Comparison of ENCODE assay signal across 9 cellular contexts in the genomic region with DNA sequence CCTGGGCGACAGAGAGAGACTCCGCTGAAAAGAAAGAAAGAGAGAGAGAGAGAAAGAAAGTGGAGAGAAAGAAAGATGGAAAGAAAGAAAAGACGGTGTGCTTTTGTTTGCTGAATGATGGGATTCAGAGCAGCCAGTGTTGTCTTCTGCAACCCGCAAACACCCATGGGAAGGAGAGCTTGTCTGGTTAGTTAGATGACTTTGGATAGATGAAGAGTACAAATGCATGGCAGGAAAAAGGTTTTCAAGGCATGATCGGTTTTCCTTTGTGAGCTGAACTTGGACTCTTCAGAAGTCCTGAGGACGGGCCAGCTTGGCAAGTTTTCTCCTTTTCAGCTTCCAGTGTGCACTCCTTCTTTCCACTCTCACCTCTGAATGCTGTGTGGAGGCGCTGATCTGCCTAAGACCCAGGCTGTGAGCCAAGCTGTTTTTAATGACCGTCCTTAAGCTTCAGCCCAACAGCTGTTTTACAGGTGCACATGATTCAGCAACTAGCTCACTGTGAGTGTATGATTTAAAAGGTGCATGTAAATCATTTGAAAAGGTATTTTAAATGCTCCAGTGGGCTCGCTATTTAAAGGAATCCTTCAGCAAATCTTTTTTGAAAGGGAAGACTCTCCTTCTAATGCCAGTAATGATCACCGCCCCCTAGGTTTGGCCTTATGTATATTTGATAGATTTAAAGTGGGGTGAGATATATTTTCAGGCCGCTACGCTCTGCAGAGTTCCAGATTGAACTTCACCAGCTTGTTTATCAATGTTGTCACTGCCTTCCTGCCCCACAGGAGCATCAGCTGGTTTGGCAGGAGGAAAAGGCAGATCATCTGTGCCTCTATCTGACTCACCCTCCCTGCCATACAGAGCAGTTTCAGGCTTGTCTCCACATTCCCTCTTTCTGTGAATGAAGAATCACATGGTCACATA.
DNase-seq lines count a peak whose midpoint lies in the region; ATAC-seq and TF ChIP-seq lines count a peak whose summit lies in the region.
"Had no signal": no experiment of that assay in that cellular context is flagged by ENCODE, and none has a peak within 500 bp of the region (broad histone marks: within the 10 kb centered on the region; RNA-seq: fewer than 3 reads in every experiment).

No MANE protein-coding gene starts in this region.

- H3K27ac ChIP-seq in right lobe of liver (peak overlapping the region; percentile 63 to 85 (median 78)), upper lobe of right lung (peak overlapping the region; percentile 67)

- H3K4me1 ChIP-seq in right lobe of liver (peaks cover 0 to 42% (median 12%) of the 10 kb centered on the region in 4 donors), upper lobe of right lung (peaks cover 33% of the 10 kb centered on the region)

- H3K4me3 ChIP-seq in right lobe of liver (no peak overlapping the region), upper lobe of right lung (no peak overlapping the region)

- H3K36me3 ChIP-seq in right lobe of liver (no peaks in the 10 kb centered on the region), upper lobe of right lung (no peaks in the 10 kb centered on the region)

- TF ChIP-seq POLR2A in right lobe of liver (IDR thresholded peaks at IDR 0.05) = no peak

- WGBS in right lobe of liver (ENCODE audit: insufficient coverage, low coverage, low lambda C conversion rate, missing lambda C conversion rate) = 60% methylated on average over 11 of the region's 12 CpGs

- H3K27me3 ChIP-seq in right lobe of liver (no peaks in the 10 kb centered on the region), upper lobe of right lung (no peaks in the 10 kb centered on the region)

- TF ChIP-seq CTCF in right lobe of liver (IDR thresholded peaks at IDR 0.05) = peak in 1 of 4 donors; percentile 12
- TF ChIP-seq CTCF in upper lobe of right lung (IDR thresholded peaks at IDR 0.05) = no peak

- H3K9me3 ChIP-seq in right lobe of liver = no peaks in the 10 kb centered on the region
- H3K9me3 ChIP-seq in upper lobe of right lung = no peaks in the 10 kb centered on the region

- peak; percentile 70 to 84 (median 77) for ATAC-seq in right lobe of liver
- peak; percentile 81 for ATAC-seq in upper lobe of right lung
- ATAC-seq in activated CD4-positive, CD25-positive, alpha-beta regulatory T cell treated with anti-CD3 and anti-CD28 coated beads, Interleukin-2, amount 50 U/mL, for 24 hours = no peak
- ATAC-seq: natural killer cell had no signal

- DNase-seq in NCI-H1417 (lab: John Stamatoyannopoulos, UW) (peak in 2 of 3 experiments; percentile 27 to 68), NCI-H1417 treated with DMSO at 0.1 percent for 48 hours (lab: John Stamatoyannopoulos, UW) (no peak), cerebellum (ENCODE audit: low spot score) (peak; percentile 19), right lobe of liver (peak in 2 of 3 donors; percentile 41 to 58), upper lobe of right lung (no peak), NCI-H2107 treated with DMSO at 0.1 percent for 48 hours (lab: John Stamatoyannopoulos, UW; ENCODE audit: unreplicated experiment) (no peak)
- no peak for DNase-seq in activated effector memory CD4-positive, alpha-beta T cell treated with Interleukin-2 at 50 U/mL for 16 hours
- DNase-seq: natural killer cell had no signal

- intact Hi-C loops in right lobe of liver (cut with DNase I) = no loop called here
- intact Hi-C loops in upper lobe of right lung (cut with DNase I) = no loop called here

Comparison
In these comparisons a context has a peak if more than half of its experiments do, and no peak if none do; other contexts are left out.
1. DNase-seq: peak in NCI-H1417 (2 of 3), cerebellum (single experiment) and right lobe of liver (2 of 3); none in NCI-H1417 treated with DMSO at 0.1 percent for 48 hours (single experiment), upper lobe of right lung (single experiment), activated effector memory CD4-positive, alpha-beta T cell treated with Interleukin-2 at 50 U/mL for 16 hours (single experiment) and NCI-H2107 treated with DMSO at 0.1 percent for 48 hours (single experiment).
2. ATAC-seq: peak in right lobe of liver (4 of 4) and upper lobe of right lung (single experiment); none in activated CD4-positive, CD25-positive, alpha-beta regulatory T cell treated with anti-CD3 and anti-CD28 coated beads, Interleukin-2, amount 50 U/mL, for 24 hours (0 of 2).